8 cellular contexts compared by ENCODE assay signal in genomic region chr6:160520043-160520904, GRCh38.
DNase-seq lines count a peak whose midpoint lies in the region; ATAC-seq lines count a peak whose summit lies in the region.

No MANE protein-coding gene starts in this region.

- no peaks in the 10 kb centered on the region for H3K4me1 ChIP-seq in ACC112 (ENCODE audit: control insufficient read depth, insufficient read depth, low read length, unreplicated experiment)

- peak overlapping the region; percentile 99 for H3K4me3 ChIP-seq in ACC112 (ENCODE audit: low read depth, low read length)

- peak overlapping the region; percentile 70 for H3K27ac ChIP-seq in ACC112 (ENCODE audit: low read depth, low read length)

- ATAC-seq in GM18519 (IDR thresholded peaks at IDR 0.05; ENCODE audit: low FRiP score, unreplicated experiment) (peak; percentile 46), HG03045 (IDR thresholded peaks at IDR 0.05; ENCODE audit: unreplicated experiment) (peak; percentile 75)

- peak; percentile 30 for DNase-seq in NCI-H460 (ENCODE audit: extremely low read depth, low read depth)
- DNase-seq in activated CD8-positive, alpha-beta memory T cell treated with anti-CD3 and anti-CD28 coated beads for 1 hour (ENCODE audit: extremely low read depth in 1 of 2, low read depth in 1 of 2): peak; percentile 30 to 69
- DNase-seq in effector CD4-positive, alpha-beta T cell: peak; percentile 38
- peak; percentile 85 for DNase-seq in medulla oblongata (ENCODE audit: extremely low spot score)
- DNase-seq in stimulated activated CD4-positive, alpha-beta T cell treated with anti-CD3 and anti-CD28 coated beads, TNF-alpha, amount 100 ng/mL, for 48 hours (ENCODE audit: low read depth in 3 of 3): peak; percentile 13 to 63 (median 62)

- no peaks in the 10 kb centered on the region for H3K79me2 ChIP-seq in ACC112 (ENCODE audit: control insufficient read depth, insufficient read depth, low read length, unreplicated experiment)

- H3K27me3 ChIP-seq in ACC112 (ENCODE audit: insufficient read depth, low read length): no peaks in the 10 kb centered on the region

- H3K36me3 ChIP-seq in ACC112 (ENCODE audit: insufficient read depth, low read length): no peaks in the 10 kb centered on the region

- H2AFZ ChIP-seq in ACC112 (ENCODE audit: low read length, unreplicated experiment): peak overlapping the region; percentile 58

Comparison
In these comparisons a context has a peak if more than half of its experiments do, and no peak if none do; other contexts are left out.
1. Peak in every context shown above with its lines: DNase-seq, ATAC-seq, H3K4me3 ChIP-seq and H3K27ac ChIP-seq.
2. DNase-seq: peak in every context shown above with its lines; median percentile 85 in medulla oblongata; 62 in stimulated activated CD4-positive, alpha-beta T cell treated with anti-CD3 and anti-CD28 coated beads, TNF-alpha, amount 100 ng/mL, for 48 hours; 50 in activated CD8-positive, alpha-beta memory T cell treated with anti-CD3 and anti-CD28 coated beads for 1 hour; 38 in effector CD4-positive, alpha-beta T cell; 30 in NCI-H460.